In the genomic region with DNA sequence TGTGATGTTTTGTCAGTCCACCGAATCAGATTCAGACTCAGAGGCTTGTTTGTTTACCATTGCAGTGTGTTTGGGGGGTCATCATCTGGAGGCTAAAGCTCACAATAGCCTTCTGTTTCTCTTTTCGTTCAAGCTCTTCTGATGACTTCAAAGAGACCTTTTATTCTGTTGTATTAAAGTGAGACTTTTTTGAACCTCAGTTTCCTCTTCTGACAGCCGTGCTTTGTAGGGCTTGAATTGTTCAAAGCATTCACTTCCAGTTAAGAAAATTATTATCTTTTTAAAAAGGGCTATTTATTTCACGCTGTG, we compare ENCODE assay signal across 1 cellular context.
TF ChIP-seq lines count a peak whose summit lies in the region.

No MANE protein-coding gene starts in this region.

TF ChIP-seq in GM12878, 131 proteins besides CTCF, POLR2A, EP300 and RAD21:
- TF ChIP-seq SMAD5 (IDR thresholded peaks at IDR 0.05; ENCODE audit: low read depth): no peak
